Comparison of ENCODE assay signal across 9 cellular contexts in the genomic region with DNA sequence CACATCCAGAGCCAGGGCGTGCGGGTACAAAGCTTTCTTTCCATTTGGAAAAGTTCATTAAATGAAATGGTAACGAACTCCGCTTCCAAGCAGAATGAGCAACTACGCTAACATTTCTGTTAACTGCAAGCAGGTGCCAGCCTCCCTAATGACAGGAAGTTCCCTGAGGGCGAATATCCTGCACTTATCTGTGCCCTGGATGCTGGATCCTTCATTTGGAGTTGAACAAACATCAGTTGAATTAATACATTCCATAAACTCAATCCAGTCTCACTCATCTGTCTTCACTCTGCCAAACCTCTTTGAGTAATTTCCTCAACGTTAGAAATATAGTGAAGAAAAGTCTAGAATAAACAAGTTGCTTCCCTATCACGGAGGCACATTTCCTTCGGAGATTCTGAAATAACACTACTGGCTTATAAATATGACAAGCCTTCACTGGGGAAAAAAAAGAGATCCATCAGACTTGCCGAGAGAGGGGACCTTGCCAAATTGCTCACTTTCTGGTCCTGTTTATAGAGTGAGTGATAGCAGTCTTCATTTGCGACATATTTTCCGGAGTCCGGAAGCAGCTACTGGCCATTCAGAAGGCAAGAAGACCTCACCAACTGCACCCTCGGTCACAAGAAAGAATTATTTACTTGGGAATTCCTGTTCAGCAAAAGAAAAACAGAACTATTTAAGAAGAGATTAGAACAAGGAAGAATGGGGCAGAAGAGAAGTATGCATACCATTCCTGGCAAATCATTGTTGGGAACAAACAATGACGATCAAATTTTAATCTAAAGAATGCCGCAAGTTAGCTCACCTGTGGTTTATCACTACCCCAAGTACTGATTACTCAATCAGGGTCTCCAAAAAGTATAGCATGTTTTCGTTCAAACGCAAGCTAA.
DNase-seq lines count a peak whose midpoint lies in the region; ATAC-seq and TF ChIP-seq lines count a peak whose summit lies in the region.
"Had no signal": no experiment of that assay in that cellular context is flagged by ENCODE, and none has a peak within 500 bp of the region (broad histone marks: within the 10 kb centered on the region; RNA-seq: fewer than 3 reads in every experiment).

No MANE protein-coding gene starts in this region.

- no peaks in the 10 kb centered on the region for H3K9me3 Mint-ChIP-seq in stimulated activated memory B cell treated with anti-CD40 and anti-IgM and Interleukin-4, amounts not matched to agents 10 μg/mL and 1 μg/mL and 100 μg/mL, for 72 hours

- H4K8ac ChIP-seq in IMR-90 (ENCODE audit: low read depth in 2 of 2, low read length in 2 of 2): peak overlapping the region in 1 of 2 experiments; percentile 71; a peak in 2 of 4 replicates

- no peak for TF ChIP-seq RAD21 in IMR-90 (IDR thresholded peaks at IDR 0.05; ENCODE audit: low read length)

- WGBS in IMR-90 (ENCODE audit: extremely low coverage in 2 of 2, insufficient read length in 1 of 2), 2 experiments: 0% methylated on average over 1 of the region's 18 CpGs; no CpG with 5 or more reads in 1 of the 2 experiments

- TF ChIP-seq POLR2A in IMR-90 (IDR thresholded peaks at IDR 0.05; ENCODE audit: low read depth, low read length): no peak

- peak overlapping the region; percentile 26; the same call in 1 of the 2 replicates for H4K91ac ChIP-seq in IMR-90 (ENCODE audit: insufficient read depth, low read depth, low read length)

- no peak overlapping the region for H3K9ac ChIP-seq in IMR-90 (ENCODE audit: low read depth, low read length)

- dilution Hi-C loops in IMR-90 (cut with HindIII; ENCODE audit: low sequenced_read_pairs, unreplicated experiment): no loop called here

- peak overlapping the region; percentile 50 for H3K56ac ChIP-seq in IMR-90 (ENCODE audit: extremely low read depth, insufficient read depth, low read length)

- CTCF ChIA-PET in IMR-90 (lab: Yijun Ruan, JAX): no interaction called here

- in situ Hi-C loops in IMR-90 (cut with MboI; ENCODE audit: low sequenced_read_pairs): no loop called here

- DNase-seq in IMR-90: peak; percentile 68
- DNase-seq in amniotic epithelial cell (ENCODE audit: low read depth): peak; percentile 73
- no peak for DNase-seq in left ventricle myocardium superior
- no peak for DNase-seq in NCI-H1930 (lab: John Stamatoyannopoulos, UW)
- DNase-seq: NCI-H1092 had no signal

- H2BK15ac ChIP-seq in IMR-90 (ENCODE audit: low read depth, low read length): 0 out of 3 replicates have a peak overlapping the region, but pooled peaks have one; percentile 37

- no peak overlapping the region for H2AK9ac ChIP-seq in IMR-90 (replicated peaks; ENCODE audit: low read depth, low read length, poor library complexity)

- H2BK5ac ChIP-seq in IMR-90 (ENCODE audit: low read depth, low read length, poor library complexity, severe bottlenecking): peak overlapping the region; percentile 87

- peaks cover 17% of the 10 kb centered on the region for H3K4me1 ChIP-seq in IMR-90 (ENCODE audit: control insufficient read depth, insufficient read depth, low read length)

- H2AFZ ChIP-seq in IMR-90 (replicated peaks; ENCODE audit: low read length, poor library complexity): no peak overlapping the region

- H4K5ac ChIP-seq in IMR-90 (ENCODE audit: low read depth, low read length): peak overlapping the region; percentile 42

- peak overlapping the region; percentile 42 for H3K27ac Mint-ChIP-seq in stimulated activated memory B cell treated with anti-CD40 and anti-IgM and Interleukin-4, amounts not matched to agents 10 μg/mL and 1 μg/mL and 100 μg/mL, for 72 hours

- H3K14ac ChIP-seq in IMR-90 (replicated peaks; ENCODE audit: low read depth, low read length): peak overlapping the region; percentile 26; the same call in 1 of the 2 replicates

- intact Hi-C loops in IMR-90 (cut with micrococcal nuclease) (no loop called here), left ventricle myocardium superior (cut with micrococcal nuclease) (no loop called here)

- no peak for TF ChIP-seq CTCF in IMR-90 (conservative IDR thresholded peaks at IDR 0.05; ENCODE audit: low read depth, low read length)

- H4K20me1 ChIP-seq in IMR-90 (ENCODE audit: insufficient read depth, low read length): peaks cover 44% of the 10 kb centered on the region

- peaks cover 18 to 83% of the 10 kb centered on the region in 2 experiments for H3K79me1 ChIP-seq in IMR-90 (ENCODE audit: low read depth in 1 of 2, low read length in 2 of 2)

- peak overlapping the region; percentile 27; the same call in 1 of the 2 replicates for H2BK20ac ChIP-seq in IMR-90 (ENCODE audit: low read depth, low read length)

- peak overlapping the region; percentile 57 for H3K4ac ChIP-seq in IMR-90 (ENCODE audit: low read depth, low read length)

- no peaks in the 10 kb centered on the region for H3K27me3 Mint-ChIP-seq in stimulated activated memory B cell treated with anti-CD40 and anti-IgM and Interleukin-4, amounts not matched to agents 10 μg/mL and 1 μg/mL and 100 μg/mL, for 72 hours

- no TSS peak for BruUV-seq in IMR-90 (replicated peaks; lab: Mats Ljungman, UMichigan)

- peak overlapping the region; percentile 66 for H3K27ac ChIP-seq in IMR-90 (ENCODE audit: insufficient read depth, low read length)

- peak; percentile 60 for ATAC-seq in IMR-90 (ENCODE audit: low read depth)
- ATAC-seq in left ventricle myocardium superior: peak; percentile 83
- ATAC-seq in stimulated activated memory B cell treated with anti-CD40 and anti-IgM and Interleukin-4, amounts not matched to agents 10 μg/mL and 1 μg/mL and 100 μg/mL, for 72 hours: no peak
- no peak for ATAC-seq in HG03095 (IDR thresholded peaks at IDR 0.05; ENCODE audit: unreplicated experiment)
- ATAC-seq in GM18858 (IDR thresholded peaks at IDR 0.05; ENCODE audit: unreplicated experiment): no peak
- no peak for ATAC-seq in HG03378 (IDR thresholded peaks at IDR 0.05; ENCODE audit: unreplicated experiment)

- H2AK5ac ChIP-seq in IMR-90 (ENCODE audit: low read depth, low read length): peak overlapping the region; percentile 62

- H3K4me2 ChIP-seq in IMR-90 (ENCODE audit: low read depth, low read length): peak overlapping the region; percentile 83

- POLR2A ChIA-PET in IMR-90 (lab: Charles Lee; ENCODE audit: unreplicated experiment): no interaction called here

- H3K18ac ChIP-seq in IMR-90 (ENCODE audit: low read depth, low read length): peak overlapping the region; percentile 57; the same call in 1 of the 2 replicates

- H3K9me3 ChIP-seq in IMR-90 (ENCODE audit: control insufficient read depth, insufficient read depth, low read length): no peaks in the 10 kb centered on the region

- peak overlapping the region; percentile 80 for H2BK120ac ChIP-seq in IMR-90 (ENCODE audit: low read depth, low read length)

- no peak overlapping the region for H3K4me3 Mint-ChIP-seq in stimulated activated memory B cell treated with anti-CD40 and anti-IgM and Interleukin-4, amounts not matched to agents 10 μg/mL and 1 μg/mL and 100 μg/mL, for 72 hours

- peaks cover 23% of the 10 kb centered on the region for H3K36me3 Mint-ChIP-seq in stimulated activated memory B cell treated with anti-CD40 and anti-IgM and Interleukin-4, amounts not matched to agents 10 μg/mL and 1 μg/mL and 100 μg/mL, for 72 hours

- H3K4me1 Mint-ChIP-seq in stimulated activated memory B cell treated with anti-CD40 and anti-IgM and Interleukin-4, amounts not matched to agents 10 μg/mL and 1 μg/mL and 100 μg/mL, for 72 hours: peaks cover 66% of the 10 kb centered on the region

- H3K36me3 ChIP-seq in IMR-90 (ENCODE audit: control insufficient read depth, insufficient read depth, low read length): peaks cover 13% of the 10 kb centered on the region

- peak overlapping the region; percentile 15; the same call in 1 of the 2 replicates for H3K4me3 ChIP-seq in IMR-90 (ENCODE audit: insufficient read depth, low read depth, low read length)

- H3K23ac ChIP-seq in IMR-90 (ENCODE audit: low read depth, low read length): peak overlapping the region; percentile 49

- peaks cover 29% of the 10 kb centered on the region for H3K9me1 ChIP-seq in IMR-90 (ENCODE audit: insufficient read depth, low read length)

- no peaks in the 10 kb centered on the region for H3K27me3 ChIP-seq in IMR-90 (ENCODE audit: control insufficient read depth, insufficient read depth, low read length)

TF ChIP-seq in IMR-90, 13 proteins besides CTCF, POLR2A, EP300 and RAD21:
- TF ChIP-seq FOS (IDR thresholded peaks at IDR 0.05; ENCODE audit: low read depth, low read length): no peak
- no peak for TF ChIP-seq SMC3 (IDR thresholded peaks at IDR 0.05; ENCODE audit: low read depth, low read length)

Comparison
In these comparisons a context has a peak if more than half of its experiments do, and no peak if none do; other contexts are left out.
1. ATAC-seq: peak in IMR-90 (single experiment) and left ventricle myocardium superior (single experiment); none in stimulated activated memory B cell treated with anti-CD40 and anti-IgM and Interleukin-4, amounts not matched to agents 10 μg/mL and 1 μg/mL and 100 μg/mL, for 72 hours (single experiment), HG03095 (single experiment), GM18858 (single experiment) and HG03378 (single experiment).
2. DNase-seq: peak in IMR-90 (single experiment) and amniotic epithelial cell (single experiment); none in left ventricle myocardium superior (single experiment) and NCI-H1930 (0 of 2).